Comparison of ENCODE assay signal across 25 cellular contexts in the genomic region with DNA sequence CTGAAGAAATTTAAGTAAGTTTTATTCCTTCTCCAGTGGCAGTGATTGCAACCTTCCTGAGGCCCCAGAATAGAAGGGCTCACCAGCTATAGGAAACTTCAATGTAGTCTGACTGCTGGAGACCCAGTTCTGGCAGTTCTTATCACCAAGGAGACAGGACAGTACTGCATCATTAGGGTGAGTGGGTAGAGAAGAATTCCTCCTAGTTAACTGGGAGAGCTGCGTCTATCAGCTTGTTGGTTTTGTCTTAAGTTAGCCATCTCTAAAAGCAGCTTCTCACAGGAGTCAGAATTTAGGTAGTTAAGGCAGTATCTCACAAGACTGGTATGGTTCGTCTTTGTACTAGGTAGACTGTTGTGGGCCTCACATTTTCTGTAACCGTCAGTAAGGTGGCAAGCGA. TPM values are rescaled to one million over a fixed set of nuclear protein-coding genes. Genes with fewer than 3 reads are reported as not detected.
"Had no signal": no experiment of that assay in that cellular context is flagged by ENCODE, and none has a peak within 500 bp of the region (broad histone marks: within the 10 kb centered on the region; RNA-seq: fewer than 3 reads in every experiment).

No MANE protein-coding gene starts in this region.

- H3K9me3 ChIP-seq: esophagus squamous epithelium, neutrophil, suprapubic skin, thyroid gland, upper lobe of left lung, uterus had no signal

- ATAC-seq: effector memory CD8-positive, alpha-beta T cell; left colon; left ventricle myocardium superior; naive thymus-derived CD8-positive, alpha-beta T cell; sciatic nerve had no signal

- DNase-seq: effector memory CD8-positive, alpha-beta T cell; esophagus squamous epithelium; foreskin melanocyte; head of caudate nucleus; hippocampal formation; left colon; left ventricle myocardium superior; naive thymus-derived CD8-positive, alpha-beta T cell; posterior cingulate gyrus; stimulated activated CD4-positive, alpha-beta T cell treated with anti-CD3 and anti-CD28 coated beads, Interleukin-2, amount 100 ng/mL, for 24 hours; stimulated activated CD4-positive, alpha-beta T cell treated with anti-CD3 and anti-CD28 coated beads, Interleukin-4, amount 100 ng/mL, for 4 hours; stimulated activated naive CD4-positive, alpha-beta T cell treated with Interleukin-2 at 50 U/mL for 16 hours; thyroid gland; upper lobe of left lung; uterus had no signal

- H3K27me3 ChIP-seq: esophagus squamous epithelium, neutrophil, suprapubic skin, thyroid gland, upper lobe of left lung, uterus had no signal

- H3K4me1 ChIP-seq: esophagus squamous epithelium, upper lobe of left lung, uterus had no signal

- H3K27ac ChIP-seq: epithelial cell of prostate, esophagus squamous epithelium, neutrophil, skin epidermis, suprapubic skin, thyroid gland, upper lobe of left lung, uterus had no signal

- H3K4me3 ChIP-seq: esophagus squamous epithelium, lung, skin epidermis, suprapubic skin, thyroid gland, upper lobe of left lung, uterus had no signal

- H3K36me3 ChIP-seq: esophagus squamous epithelium, neutrophil, suprapubic skin, thyroid gland, upper lobe of left lung, uterus had no signal

RNA-seq across cellular contexts. Expression of a gene that starts 3.3 kb away (rescaled TPM):
- total RNA-seq: kidney epithelial cell, left ventricle myocardium superior, mononuclear cell, osteoblast, pulmonary artery endothelial cell had no signal
